ENCODE assay signal across 1 cellular context in genomic region chr15:95024388-95024787, GRCh38.
TF ChIP-seq lines count a peak whose summit lies in the region.

No MANE protein-coding gene starts in this region.

TF ChIP-seq in K562, 482 proteins besides CTCF, POLR2A, EP300 and RAD21 (continued from another document):
- no peak for TF ChIP-seq AFF4 (CRISPR knock-in tag; IDR thresholded peaks at IDR 0.05)
